In the genomic region with DNA sequence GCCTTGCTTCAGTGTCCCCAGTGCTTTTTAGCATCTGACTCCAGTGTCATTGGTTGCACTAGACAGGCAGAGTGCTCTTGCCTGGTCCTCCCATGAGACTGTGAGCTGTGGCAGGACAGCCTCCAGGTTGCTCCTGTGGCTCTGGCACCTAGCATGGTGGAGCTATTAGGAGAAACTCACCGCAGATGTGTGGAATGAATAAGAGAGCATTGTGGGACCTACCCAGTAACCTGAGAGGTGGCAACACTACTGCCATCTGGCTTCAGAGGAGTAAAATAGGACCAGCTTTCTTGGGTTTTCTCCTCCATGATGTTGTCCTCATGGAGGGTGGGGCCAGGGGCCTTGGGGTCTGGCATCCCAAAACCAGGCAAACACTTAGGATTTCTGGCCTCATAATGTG, we compare ENCODE assay signal across 1 cellular context.
TF ChIP-seq lines count a peak whose summit lies in the region.

No MANE protein-coding gene starts in this region.

TF ChIP-seq in WTC11, 78 proteins besides CTCF, POLR2A, EP300 and RAD21 (continued from another document):
- TF ChIP-seq, protein P1, sequence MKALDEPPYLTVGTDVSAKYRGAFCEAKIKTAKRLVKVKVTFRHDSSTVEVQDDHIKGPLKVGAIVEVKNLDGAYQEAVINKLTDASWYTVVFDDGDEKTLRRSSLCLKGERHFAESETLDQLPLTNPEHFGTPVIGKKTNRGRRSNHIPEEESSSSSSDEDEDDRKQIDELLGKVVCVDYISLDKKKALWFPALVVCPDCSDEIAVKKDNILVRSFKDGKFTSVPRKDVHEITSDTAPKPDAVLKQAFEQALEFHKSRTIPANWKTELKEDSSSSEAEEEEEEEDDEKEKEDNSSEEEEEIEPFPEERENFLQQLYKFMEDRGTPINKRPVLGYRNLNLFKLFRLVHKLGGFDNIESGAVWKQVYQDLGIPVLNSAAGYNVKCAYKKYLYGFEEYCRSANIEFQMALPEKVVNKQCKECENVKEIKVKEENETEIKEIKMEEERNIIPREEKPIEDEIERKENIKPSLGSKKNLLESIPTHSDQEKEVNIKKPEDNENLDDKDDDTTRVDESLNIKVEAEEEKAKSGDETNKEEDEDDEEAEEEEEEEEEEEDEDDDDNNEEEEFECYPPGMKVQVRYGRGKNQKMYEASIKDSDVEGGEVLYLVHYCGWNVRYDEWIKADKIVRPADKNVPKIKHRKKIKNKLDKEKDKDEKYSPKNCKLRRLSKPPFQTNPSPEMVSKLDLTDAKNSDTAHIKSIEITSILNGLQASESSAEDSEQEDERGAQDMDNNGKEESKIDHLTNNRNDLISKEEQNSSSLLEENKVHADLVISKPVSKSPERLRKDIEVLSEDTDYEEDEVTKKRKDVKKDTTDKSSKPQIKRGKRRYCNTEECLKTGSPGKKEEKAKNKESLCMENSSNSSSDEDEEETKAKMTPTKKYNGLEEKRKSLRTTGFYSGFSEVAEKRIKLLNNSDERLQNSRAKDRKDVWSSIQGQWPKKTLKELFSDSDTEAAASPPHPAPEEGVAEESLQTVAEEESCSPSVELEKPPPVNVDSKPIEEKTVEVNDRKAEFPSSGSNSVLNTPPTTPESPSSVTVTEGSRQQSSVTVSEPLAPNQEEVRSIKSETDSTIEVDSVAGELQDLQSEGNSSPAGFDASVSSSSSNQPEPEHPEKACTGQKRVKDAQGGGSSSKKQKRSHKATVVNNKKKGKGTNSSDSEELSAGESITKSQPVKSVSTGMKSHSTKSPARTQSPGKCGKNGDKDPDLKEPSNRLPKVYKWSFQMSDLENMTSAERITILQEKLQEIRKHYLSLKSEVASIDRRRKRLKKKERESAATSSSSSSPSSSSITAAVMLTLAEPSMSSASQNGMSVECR (CRISPR knock-in tag; IDR thresholded peaks at IDR 0.05; ENCODE audit: borderline replicate concordance): no peak
- no peak for TF ChIP-seq PRRX2 (CRISPR knock-in tag; IDR thresholded peaks at IDR 0.05)
- TF ChIP-seq ZNF263 (CRISPR knock-in tag; IDR thresholded peaks at IDR 0.05; ENCODE audit: low read depth): no peak
- TF ChIP-seq, protein P2, sequence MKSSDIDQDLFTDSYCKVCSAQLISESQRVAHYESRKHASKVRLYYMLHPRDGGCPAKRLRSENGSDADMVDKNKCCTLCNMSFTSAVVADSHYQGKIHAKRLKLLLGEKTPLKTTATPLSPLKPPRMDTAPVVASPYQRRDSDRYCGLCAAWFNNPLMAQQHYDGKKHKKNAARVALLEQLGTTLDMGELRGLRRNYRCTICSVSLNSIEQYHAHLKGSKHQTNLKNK (CRISPR knock-in tag; IDR thresholded peaks at IDR 0.05): no peak
- no peak for TF ChIP-seq ZNF232 (CRISPR knock-in tag; IDR thresholded peaks at IDR 0.05)
- TF ChIP-seq SP1 (CRISPR knock-in tag; conservative IDR thresholded peaks at IDR 0.05): no peak
- no peak for TF ChIP-seq ZNF138 (CRISPR knock-in tag; conservative IDR thresholded peaks at IDR 0.05)
- TF ChIP-seq, protein P3, sequence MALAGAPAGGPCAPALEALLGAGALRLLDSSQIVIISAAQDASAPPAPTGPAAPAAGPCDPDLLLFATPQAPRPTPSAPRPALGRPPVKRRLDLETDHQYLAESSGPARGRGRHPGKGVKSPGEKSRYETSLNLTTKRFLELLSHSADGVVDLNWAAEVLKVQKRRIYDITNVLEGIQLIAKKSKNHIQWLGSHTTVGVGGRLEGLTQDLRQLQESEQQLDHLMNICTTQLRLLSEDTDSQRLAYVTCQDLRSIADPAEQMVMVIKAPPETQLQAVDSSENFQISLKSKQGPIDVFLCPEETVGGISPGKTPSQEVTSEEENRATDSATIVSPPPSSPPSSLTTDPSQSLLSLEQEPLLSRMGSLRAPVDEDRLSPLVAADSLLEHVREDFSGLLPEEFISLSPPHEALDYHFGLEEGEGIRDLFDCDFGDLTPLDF (CRISPR knock-in tag; IDR thresholded peaks at IDR 0.05): no peak
- no peak for TF ChIP-seq ZNF317 (CRISPR knock-in tag; IDR thresholded peaks at IDR 0.05; ENCODE audit: borderline replicate concordance, low read depth)
- TF ChIP-seq JUN (CRISPR knock-in tag; IDR thresholded peaks at IDR 0.05): no peak
- no peak for TF ChIP-seq KAT7 (CRISPR knock-in tag; IDR thresholded peaks at IDR 0.05; ENCODE audit: borderline replicate concordance)
